Comparison of ENCODE assay signal across 22 cellular contexts in genomic region chr5:99315413-99316178, GRCh38.
"Had no signal": no experiment of that assay in that cellular context is flagged by ENCODE, and none has a peak within 500 bp of the region (broad histone marks: within the 10 kb centered on the region; RNA-seq: fewer than 3 reads in every experiment).

No MANE protein-coding gene starts in this region.

- H3K36me3 ChIP-seq: colonic mucosa, esophagus muscularis mucosa, left ventricle myocardium inferior, sigmoid colon, vagina had no signal

- H2AFZ ChIP-seq: parathyroid adenoma had no signal

- H3K27ac ChIP-seq: colonic mucosa, esophagus muscularis mucosa, left ventricle myocardium inferior, parathyroid adenoma, sigmoid colon, testis, vagina had no signal

- DNase-seq: activated CD4-positive, alpha-beta T cell treated with anti-CD3 and anti-CD28 coated beads for 4 hours; activated CD4-positive, alpha-beta T cell treated with anti-CD3 and anti-CD28 coated beads, Interleukin-2, amount 50 U/mL, for 48 hours; activated CD4-positive, CD25-positive, alpha-beta regulatory T cell; activated CD8-positive, alpha-beta memory T cell treated with anti-CD3 and anti-CD28 coated beads, Interleukin-2, amount 50 U/mL, for 48 hours; activated naive CD4-positive, alpha-beta T cell treated with Interleukin-2 at 50 U/mL for 16 hours; activated naive CD8-positive, alpha-beta T cell treated with anti-CD3 and anti-CD28 coated beads, Interleukin-2, amount 10 ng/mL, durations not matched to agents 7 days and 5 days; activated T-cell treated with anti-CD3 and anti-CD28 coated beads, Interleukin-2, amount 50 U/mL, for 4 hours; amygdala; colonic mucosa; hypothalamus; left ventricle myocardium inferior; mammary epithelial cell; nephron progenitor cell; sigmoid colon; stimulated activated CD4-positive, alpha-beta T cell treated with anti-CD3 and anti-CD28 coated beads, Interleukin-15, amount 100 ng/mL, for 24 hours; stimulated activated naive CD4-positive, alpha-beta T cell; testis; trophoblast cell had no signal

- H3K27me3 ChIP-seq: colonic mucosa, esophagus muscularis mucosa, sigmoid colon, testis, vagina had no signal

- ATAC-seq: activated T-cell treated with anti-CD3 and anti-CD28 coated beads, Interleukin-2, amount 50 U/mL, for 4 hours had no signal

- H3K4me1 ChIP-seq: colonic mucosa, esophagus muscularis mucosa, left ventricle myocardium inferior, parathyroid adenoma, testis, vagina had no signal

- H3K9me3 ChIP-seq: colonic mucosa, esophagus muscularis mucosa, sigmoid colon, testis, vagina had no signal

- H3K4me3 ChIP-seq: colonic mucosa, esophagus muscularis mucosa, left ventricle myocardium inferior, sigmoid colon, smooth muscle cell, testis, vagina had no signal

- H3K9ac ChIP-seq: parathyroid adenoma had no signal

- H3K4me2 ChIP-seq: smooth muscle cell had no signal
